17 cellular contexts compared by ENCODE assay signal in genomic region chr20:9884061-9884460, GRCh38. TPM values are rescaled to one million over a fixed set of nuclear protein-coding genes. Genes with fewer than 3 reads are reported as not detected.
DNase-seq lines count a peak whose midpoint lies in the region; ATAC-seq and TF ChIP-seq lines count a peak whose summit lies in the region.
"Had no signal": no experiment of that assay in that cellular context is flagged by ENCODE, and none has a peak within 500 bp of the region (broad histone marks: within the 10 kb centered on the region; RNA-seq: fewer than 3 reads in every experiment).

No MANE protein-coding gene starts in this region.

- H4K20me1 ChIP-seq in HCT116 (ENCODE audit: insufficient read depth), result no peaks in the 10 kb centered on the region
- no peaks in the 10 kb centered on the region for H4K20me1 ChIP-seq in PC-3 (ENCODE audit: low read length)

- H3K27ac ChIP-seq in A673 (ENCODE audit: low read depth, low read length, poor library complexity, severe bottlenecking) (no peak overlapping the region), HCT116 (ENCODE audit: low read depth, low read length) (no peak overlapping the region), PC-3 (ENCODE audit: low read length) (no peak overlapping the region), suprapubic skin (no peak overlapping the region), tibial nerve (no peak overlapping the region)
- H3K27ac ChIP-seq: colonic mucosa, HL-60, parathyroid adenoma had no signal

- intact Hi-C loops in A673 (cut with micrococcal nuclease; ENCODE audit: unreplicated experiment) (loop anchor here (10.0 kb wide), 1 partner anchor 269 kb away; no protein-coding TSS in a partner anchor), HCT116 (cut with micrococcal nuclease) (loop anchor here (1.0 kb wide), 1 partner anchor 266 kb away; no protein-coding TSS in a partner anchor), PC-3 (cut with micrococcal nuclease) (loop anchor here (1.0 kb wide), 1 partner anchor 266 kb away; no protein-coding TSS in a partner anchor)

- no peaks in the 10 kb centered on the region for H3K79me2 ChIP-seq in HCT116 (ENCODE audit: insufficient read depth, low read length)
- H3K79me2 ChIP-seq in PC-3 (ENCODE audit: low read length), result no peaks in the 10 kb centered on the region
- H3K79me2 ChIP-seq: parathyroid adenoma had no signal

- BruUV-seq in A673 (replicated peaks; lab: Mats Ljungman, UMichigan) (no TSS peak), HCT116 (replicated peaks; lab: Mats Ljungman, UMichigan) (no TSS peak), PC-3 (replicated peaks; lab: Mats Ljungman, UMichigan) (no TSS peak)

- no peak overlapping the region for H3K4me3 ChIP-seq in A673 (ENCODE audit: low read depth, low read length, poor library complexity, severe bottlenecking)
- H3K4me3 ChIP-seq in HCT116 (replicated peaks in 1 of 2; ENCODE audit: low read depth in 1 of 2, low read length in 2 of 2), result no peak overlapping the region
- no peak overlapping the region for H3K4me3 ChIP-seq in PC-3 (ENCODE audit: low read length)
- H3K4me3 ChIP-seq in foreskin fibroblast (ENCODE audit: low read depth in 1 of 2, low read length in 2 of 2), result no peak overlapping the region
- H3K4me3 ChIP-seq in suprapubic skin, result no peak overlapping the region
- H3K4me3 ChIP-seq in tibial nerve, result no peak overlapping the region
- H3K4me3 ChIP-seq: colonic mucosa had no signal

- RAD21 ChIA-PET in HCT116 (lab: Charles Lee; ENCODE audit: low non-redundant PET in 1 of 2, low total read pairs in 2 of 2, uncharacterized antibody in 2 of 2, unreplicated experiment in 2 of 2), result interaction anchor here (0.7 to 1.4 kb wide), 4 partner anchors 266 to 267 kb away, joined by 5 to 6 read pairs (median 6); no protein-coding TSS in a partner anchor

- ATAC-seq in HCT116 (peak; percentile 88), PC-3 (peak; percentile 82), GM18861 (IDR thresholded peaks at IDR 0.05; ENCODE audit: unreplicated experiment) (no peak), GM18873 (IDR thresholded peaks at IDR 0.05; ENCODE audit: low FRiP score, unreplicated experiment) (no peak)
- ATAC-seq: left cardiac atrium had no signal

- TF ChIP-seq CTCF in A673 (conservative IDR thresholded peaks at IDR 0.05; ENCODE audit: low read depth, low read length) (peak; percentile 36), HCT116 (IDR thresholded peaks at IDR 0.05 in 2 of 3, conservative IDR thresholded peaks at IDR 0.05 in 1 of 3; ENCODE audit: borderline replicate concordance in 1 of 3, insufficient read depth in 1 of 3, low read depth in 2 of 3, low read length in 2 of 3) (peak; percentile 15 to 44 (median 32); a peak in 3 of 6 replicates), PC-3 (conservative IDR thresholded peaks at IDR 0.05; ENCODE audit: low read depth, low read length) (peak; percentile 61), foreskin fibroblast (IDR thresholded peaks at IDR 0.05; ENCODE audit: low read depth, low read length) (peak; percentile 7), suprapubic skin (IDR thresholded peaks at IDR 0.05) (no peak), tibial nerve (IDR thresholded peaks at IDR 0.05) (no peak)

- TF ChIP-seq EP300 in suprapubic skin (IDR thresholded peaks at IDR 0.05), result no peak
- no peak for TF ChIP-seq EP300 in tibial nerve (IDR thresholded peaks at IDR 0.05)

- POLR2A ChIA-PET in A673 (lab: Charles Lee; ENCODE audit: low non-redundant PET), result no interaction called here
- POLR2A ChIA-PET in HCT116 (lab: Charles Lee), result no interaction called here
- POLR2A ChIA-PET in PC-3 (lab: Charles Lee; ENCODE audit: unreplicated experiment), result no interaction called here

- H3K27me3 ChIP-seq in A673 (replicated peaks; ENCODE audit: insufficient read depth, low read depth, low read length, poor library complexity) (peaks cover 31% of the 10 kb centered on the region), HCT116 (ENCODE audit: insufficient read depth, low read length) (no peaks in the 10 kb centered on the region), PC-3 (ENCODE audit: low read length) (peaks cover 25% of the 10 kb centered on the region), suprapubic skin (no peaks in the 10 kb centered on the region), tibial nerve (no peaks in the 10 kb centered on the region)
- H3K27me3 ChIP-seq: colonic mucosa had no signal

- DNase-seq in A673 (ENCODE audit: low spot score) (peak; percentile 3), HCT116 (ENCODE audit: low read depth, low spot score) (no peak), PC-3 (peak; percentile 35), foreskin fibroblast (no peak), suprapubic skin (ENCODE audit: low spot score in 2 of 2) (no peak), tibial nerve (ENCODE audit: low spot score in 2 of 2) (no peak)
- DNase-seq: activated gamma-delta T cell; colonic mucosa; left cardiac atrium; NCI-H2029; stimulated activated CD4-positive, alpha-beta T cell treated with anti-CD3 and anti-CD28 coated beads, Interleukin-4, amount 100 ng/mL, for 24 hours had no signal

- H3K36me3 ChIP-seq in A673 (ENCODE audit: insufficient read depth, low read length, poor library complexity, severe bottlenecking), result no peaks in the 10 kb centered on the region
- H3K36me3 ChIP-seq in HCT116 (ENCODE audit: control insufficient read depth in 1 of 2, insufficient read depth in 2 of 2, low read length in 2 of 2), result no peaks in the 10 kb centered on the region
- H3K36me3 ChIP-seq in PC-3 (ENCODE audit: low read depth, low read length), result no peaks in the 10 kb centered on the region
- no peaks in the 10 kb centered on the region for H3K36me3 ChIP-seq in suprapubic skin
- no peaks in the 10 kb centered on the region for H3K36me3 ChIP-seq in tibial nerve
- H3K36me3 ChIP-seq: colonic mucosa had no signal

- H3K4me1 ChIP-seq in A673 (ENCODE audit: insufficient read depth, low read length, poor library complexity, severe bottlenecking) (no peaks in the 10 kb centered on the region), HCT116 (ENCODE audit: control insufficient read depth in 1 of 2, insufficient read depth in 2 of 2, low read length in 2 of 2) (peaks cover 0 to 4% of the 10 kb centered on the region in 2 experiments; a peak in 1 of 4 replicates), PC-3 (ENCODE audit: insufficient read depth, low read length) (peaks cover 13% of the 10 kb centered on the region), suprapubic skin (no peaks in the 10 kb centered on the region), tibial nerve (no peaks in the 10 kb centered on the region)
- H3K4me1 ChIP-seq: colonic mucosa, parathyroid adenoma had no signal

- no peak for TF ChIP-seq POLR2A in HCT116 (IDR thresholded peaks at IDR 0.05; ENCODE audit: borderline replicate concordance, extremely low read depth, insufficient read depth, insufficient read length)
- no peak for TF ChIP-seq POLR2A in suprapubic skin (IDR thresholded peaks at IDR 0.05)
- TF ChIP-seq POLR2A in tibial nerve (IDR thresholded peaks at IDR 0.05), result no peak

- H3F3A ChIP-seq in PC-3 (ENCODE audit: low read length, unreplicated experiment), result no peaks in the 10 kb centered on the region

- H3K4me2 ChIP-seq in HCT116 (ENCODE audit: low read length) (no peak overlapping the region), PC-3 (ENCODE audit: low read length) (no peak overlapping the region)

- H3K9ac ChIP-seq in HCT116 (ENCODE audit: low read length) (no peak overlapping the region), PC-3 (ENCODE audit: low read length) (no peak overlapping the region)
- H3K9ac ChIP-seq: parathyroid adenoma had no signal

- CTCF ChIA-PET in A673 (lab: Charles Lee), result interaction anchor here (0.5 kb wide), 1 partner anchor 266 kb away, joined by 3 read pairs; no protein-coding TSS in a partner anchor
- CTCF ChIA-PET in HCT116 (lab: Charles Lee), result interaction anchor here (0.6 to 1.5 kb wide), 4 partner anchors 256 to 476 kb away, joined by 3 to 27 read pairs (median 4); no protein-coding TSS in a partner anchor
- CTCF ChIA-PET in PC-3 (lab: Charles Lee), result interaction anchor here (1.9 kb wide), 1 partner anchor 266 kb away, joined by 13 read pairs; no protein-coding TSS in a partner anchor

- 46% methylated on average over 1 of the region's 1 CpG for WGBS in suprapubic skin
- WGBS in tibial nerve, 2 donors, result 52 to 69% methylated on average over 1 of the region's 1 CpG

- H2AFZ ChIP-seq in HCT116 (ENCODE audit: low read depth, low read length, poor library complexity, severe bottlenecking) (no peak overlapping the region), PC-3 (ENCODE audit: low read length) (no peak overlapping the region)
- H2AFZ ChIP-seq: parathyroid adenoma had no signal

- H3K9me2 ChIP-seq in HCT116 (ENCODE audit: insufficient read depth) (no peaks in the 10 kb centered on the region), PC-3 (replicated peaks; ENCODE audit: low read length) (no peaks in the 10 kb centered on the region)

- peak; percentile 47 for TF ChIP-seq RAD21 in HCT116 (IDR thresholded peaks at IDR 0.05; ENCODE audit: low read depth)

- H3K9me3 ChIP-seq in A673 (ENCODE audit: low read depth, low read length, poor library complexity, severe bottlenecking) (no peaks in the 10 kb centered on the region), HCT116 (ENCODE audit: control insufficient read depth in 1 of 2, insufficient read depth in 1 of 2, low read depth in 1 of 2, low read length in 2 of 2) (no peaks in the 10 kb centered on the region), PC-3 (ENCODE audit: low read length) (no peaks in the 10 kb centered on the region), suprapubic skin (no peaks in the 10 kb centered on the region), tibial nerve (no peaks in the 10 kb centered on the region)
- H3K9me3 ChIP-seq: colonic mucosa had no signal

TF ChIP-seq in HCT116, 20 proteins besides CTCF, POLR2A, EP300 and RAD21 (continues in another document):
- TF ChIP-seq ELF1 (IDR thresholded peaks at IDR 0.05; ENCODE audit: borderline replicate concordance, low read depth), result no peak

RNA-seq across cellular contexts. Expression of gene PAK5, which starts 45.2 kb away (rescaled TPM):
- total RNA-seq in A673 (2021) (not detected in 2 replicates), HCT116 (2021; ENCODE audit: unreplicated experiment) (not detected), PC-3 (2014; rRNA removed) (not detected in 2 replicates), suprapubic skin (under 1 TPM in 3 of 4 donors, not detected in 1; 0.10 to 0.56 (median 0.21) TPM), tibial nerve (under 1 TPM in 1 of 4 donors, not detected in 3; 0.22 TPM)
- polyA plus RNA-seq in HCT116 (2012), result 0.01 TPM in 1 of 2 replicates, not detected in the other
- total RNA-seq: fibroblast of villous mesenchyme, left cardiac atrium had no signal
- polyA plus RNA-seq: BJ had no signal

Comparison
In these comparisons a context has a peak if more than half of its experiments do, and no peak if none do; other contexts are left out.
1. DNase-seq: peak in A673 (single experiment) and PC-3 (single experiment); none in HCT116 (single experiment), foreskin fibroblast (0 of 2), suprapubic skin (0 of 2) and tibial nerve (0 of 2).
2. CTCF ChIP-seq: peak in A673 (single experiment), HCT116 (3 of 3), PC-3 (single experiment) and foreskin fibroblast (single experiment); none in suprapubic skin (0 of 2) and tibial nerve (0 of 5).
3. ATAC-seq: peak in HCT116 (single experiment) and PC-3 (single experiment); none in GM18861 (single experiment) and GM18873 (single experiment).